In genomic region chr2:68190991-68191731, GRCh38 we compare ENCODE assay signal across 1 cellular context.
A peak's percentile ranks its signal among the peaks of the same experiment; 100 is the strongest.
TF ChIP-seq lines count a peak whose summit lies in the region.

No MANE protein-coding gene starts in this region.

TF ChIP-seq in HepG2, 621 proteins besides CTCF, POLR2A, EP300 and RAD21 (continued from another document):
- TF ChIP-seq, protein P1, sequence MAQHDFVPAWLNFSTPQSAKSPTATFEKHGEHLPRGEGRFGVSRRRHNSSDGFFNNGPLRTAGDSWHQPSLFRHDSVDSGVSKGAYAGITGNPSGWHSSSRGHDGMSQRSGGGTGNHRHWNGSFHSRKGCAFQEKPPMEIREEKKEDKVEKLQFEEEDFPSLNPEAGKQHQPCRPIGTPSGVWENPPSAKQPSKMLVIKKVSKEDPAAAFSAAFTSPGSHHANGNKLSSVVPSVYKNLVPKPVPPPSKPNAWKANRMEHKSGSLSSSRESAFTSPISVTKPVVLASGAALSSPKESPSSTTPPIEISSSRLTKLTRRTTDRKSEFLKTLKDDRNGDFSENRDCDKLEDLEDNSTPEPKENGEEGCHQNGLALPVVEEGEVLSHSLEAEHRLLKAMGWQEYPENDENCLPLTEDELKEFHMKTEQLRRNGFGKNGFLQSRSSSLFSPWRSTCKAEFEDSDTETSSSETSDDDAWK (CRISPR knock-in tag; IDR thresholded peaks at IDR 0.05): no peak
- TF ChIP-seq ZFX (CRISPR knock-in tag; IDR thresholded peaks at IDR 0.05; ENCODE audit: low read depth) (no peak), KDM4B (CRISPR knock-in tag; IDR thresholded peaks at IDR 0.05) (no peak), RBM22 (optimal IDR thresholded peaks at IDR 0.05; ENCODE audit: low read length) (peak; percentile 12), POLR2AphosphoS2 (IDR thresholded peaks at IDR 0.05; ENCODE audit: low read depth, low read length) (no peak), CEBPB (IDR thresholded peaks at IDR 0.05; ENCODE audit: borderline replicate concordance, low read depth, low read length) (peak; percentile 7; the same call in 1 of the 2 replicates), BRCA1 (CRISPR knock-in tag; IDR thresholded peaks at IDR 0.05) (no peak)
- TF ChIP-seq, protein P2, sequence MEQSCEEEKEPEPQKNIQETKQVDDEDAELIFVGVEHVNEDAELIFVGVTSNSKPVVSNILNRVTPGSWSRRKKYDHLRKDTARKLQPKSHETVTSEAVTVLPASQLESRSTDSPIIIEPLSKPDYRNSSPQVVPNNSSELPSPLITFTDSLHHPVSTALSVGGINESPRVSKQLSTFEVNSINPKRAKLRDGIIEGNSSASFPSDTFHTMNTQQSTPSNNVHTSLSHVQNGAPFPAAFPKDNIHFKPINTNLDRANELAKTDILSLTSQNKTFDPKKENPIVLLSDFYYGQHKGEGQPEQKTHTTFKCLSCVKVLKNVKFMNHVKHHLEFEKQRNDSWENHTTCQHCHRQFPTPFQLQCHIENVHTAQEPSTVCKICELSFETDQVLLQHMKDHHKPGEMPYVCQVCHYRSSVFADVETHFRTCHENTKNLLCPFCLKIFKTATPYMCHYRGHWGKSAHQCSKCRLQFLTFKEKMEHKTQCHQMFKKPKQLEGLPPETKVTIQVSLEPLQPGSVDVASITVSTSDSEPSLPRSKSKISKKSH (CRISPR knock-in tag; IDR thresholded peaks at IDR 0.05; ENCODE audit: borderline replicate concordance): no peak
- TF ChIP-seq, protein P3, sequence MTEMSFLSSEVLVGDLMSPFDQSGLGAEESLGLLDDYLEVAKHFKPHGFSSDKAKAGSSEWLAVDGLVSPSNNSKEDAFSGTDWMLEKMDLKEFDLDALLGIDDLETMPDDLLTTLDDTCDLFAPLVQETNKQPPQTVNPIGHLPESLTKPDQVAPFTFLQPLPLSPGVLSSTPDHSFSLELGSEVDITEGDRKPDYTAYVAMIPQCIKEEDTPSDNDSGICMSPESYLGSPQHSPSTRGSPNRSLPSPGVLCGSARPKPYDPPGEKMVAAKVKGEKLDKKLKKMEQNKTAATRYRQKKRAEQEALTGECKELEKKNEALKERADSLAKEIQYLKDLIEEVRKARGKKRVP (CRISPR knock-in tag; IDR thresholded peaks at IDR 0.05): peak in 1 of 2 experiments; percentile 38; a peak in 1 of 4 replicates
TF ChIP-seq in HepG2: peak in this region for 4.
